18 cellular contexts compared by ENCODE assay signal in the genomic region with DNA sequence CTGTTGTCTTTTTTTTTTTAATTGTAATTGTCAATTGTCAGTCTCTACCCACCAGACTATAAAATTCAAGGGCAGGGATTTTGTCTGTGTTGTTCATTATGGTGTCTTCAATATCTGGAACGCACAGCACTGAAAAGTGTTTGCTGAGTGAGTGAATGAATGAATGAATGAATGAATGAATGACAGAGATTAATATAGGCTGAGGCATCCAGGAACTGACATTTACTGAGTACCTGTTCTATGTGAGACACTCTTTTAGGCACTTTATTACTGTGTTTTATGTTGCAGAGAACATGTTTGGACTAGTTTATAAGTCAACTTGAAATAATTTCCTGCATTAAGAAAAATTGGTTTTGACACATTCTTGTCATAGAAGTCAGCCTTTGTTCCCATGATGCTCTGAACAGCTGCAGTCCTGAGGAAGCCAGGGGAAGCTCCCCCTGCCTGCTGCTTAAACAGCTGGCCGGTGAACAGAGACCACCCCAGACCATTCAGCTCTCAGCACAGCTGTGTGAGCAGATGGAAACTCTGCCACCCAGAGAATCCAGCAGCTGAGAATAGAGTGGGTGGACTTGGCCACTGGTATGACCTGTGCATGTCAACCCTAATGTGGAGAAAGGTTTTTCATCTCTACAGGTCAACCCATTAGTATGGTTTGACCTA.
DNase-seq lines count a peak whose midpoint lies in the region; ATAC-seq and TF ChIP-seq lines count a peak whose summit lies in the region.
"Had no signal": no experiment of that assay in that cellular context is flagged by ENCODE, and none has a peak within 500 bp of the region (broad histone marks: within the 10 kb centered on the region; RNA-seq: fewer than 3 reads in every experiment).

No MANE protein-coding gene starts in this region.

- H4K20me1 ChIP-seq in smooth muscle cell (ENCODE audit: low read depth), result no peaks in the 10 kb centered on the region

- H3K36me3 ChIP-seq in left ventricle myocardium inferior, result no peaks in the 10 kb centered on the region
- H3K36me3 ChIP-seq in SJCRH30, result no peaks in the 10 kb centered on the region
- H3K36me3 ChIP-seq in smooth muscle cell (ENCODE audit: low read depth), result no peaks in the 10 kb centered on the region
- H3K36me3 ChIP-seq: thyroid gland had no signal

- ATAC-seq in Right ventricle myocardium inferior, result no peak
- peak; percentile 31 for ATAC-seq in esophagus mucosa
- no peak for ATAC-seq in HG03095 (IDR thresholded peaks at IDR 0.05; ENCODE audit: unreplicated experiment)
- ATAC-seq: naive thymus-derived CD8-positive, alpha-beta T cell had no signal

- H2AFZ ChIP-seq in smooth muscle cell (ENCODE audit: low read depth), result no peak overlapping the region
- H2AFZ ChIP-seq: PC-9 had no signal

- H3K27me3 ChIP-seq in left ventricle myocardium inferior (ENCODE audit: low read depth) (peaks cover 7% of the 10 kb centered on the region), SJCRH30 (no peaks in the 10 kb centered on the region), smooth muscle cell (ENCODE audit: low read depth) (no peaks in the 10 kb centered on the region)

- H3K4me2 ChIP-seq in smooth muscle cell, result peak overlapping the region; percentile 12
- H3K4me2 ChIP-seq: PC-9, SK-N-SH had no signal

- intact Hi-C loops in Right ventricle myocardium inferior (cut with DNase I) (no loop called here), left ventricle myocardium inferior (cut with micrococcal nuclease) (no loop called here)

- TF ChIP-seq CTCF in left ventricle myocardium inferior (IDR thresholded peaks at IDR 0.05; ENCODE audit: borderline replicate concordance) (no peak), smooth muscle cell (IDR thresholded peaks at IDR 0.05; ENCODE audit: borderline replicate concordance, insufficient read depth, poor library complexity, severe bottlenecking) (no peak)

- H3K4me3 ChIP-seq in left ventricle myocardium inferior, result no peak overlapping the region
- H3K4me3 ChIP-seq in SJCRH30, result no peak overlapping the region
- no peak overlapping the region for H3K4me3 ChIP-seq in smooth muscle cell
- H3K4me3 ChIP-seq: lung, PC-9, thyroid gland had no signal

- peaks cover 22% of the 10 kb centered on the region for H3K4me1 ChIP-seq in left ventricle myocardium inferior
- H3K4me1 ChIP-seq in SJCRH30, result peaks cover 65% of the 10 kb centered on the region
- peaks cover 8% of the 10 kb centered on the region for H3K4me1 ChIP-seq in smooth muscle cell (ENCODE audit: low read depth)

- no peak overlapping the region for H3K27ac ChIP-seq in left ventricle myocardium inferior (replicated peaks)
- H3K27ac ChIP-seq in SJCRH30, result peak overlapping the region; percentile 60
- H3K27ac ChIP-seq in smooth muscle cell (ENCODE audit: low read depth), result peak overlapping the region; percentile 50
- H3K27ac ChIP-seq: PC-9, thyroid gland had no signal

- peak; percentile 6 for DNase-seq in Right ventricle myocardium inferior (ENCODE audit: missing footprints)
- DNase-seq in left ventricle myocardium inferior, result no peak
- DNase-seq in SJCRH30, result peak; percentile 95 to 97
- no peak for DNase-seq in smooth muscle cell (lab: John Stamatoyannopoulos, UW; ENCODE audit: unreplicated experiment)
- no peak for DNase-seq in Kasumi-1 (lab: John Stamatoyannopoulos, UW)
- no peak for DNase-seq in anterior cingulate cortex (lab: John Stamatoyannopoulos, UW)
- DNase-seq: COR-L47; cortex of kidney; glutamatergic neuron; HCEC 1CT; Karpas-422; naive thymus-derived CD8-positive, alpha-beta T cell; PC-9; SK-N-SH; thyroid gland had no signal

- H3F3A ChIP-seq in smooth muscle cell (ENCODE audit: low read depth), result no peaks in the 10 kb centered on the region

- 73% methylated on average over 2 of the region's 2 CpGs for WGBS in smooth muscle cell (ENCODE audit: low lambda C conversion rate)

- H3K79me2 ChIP-seq in smooth muscle cell (ENCODE audit: low read depth), result no peaks in the 10 kb centered on the region

- no peak overlapping the region for H3K9ac ChIP-seq in smooth muscle cell (ENCODE audit: low read depth)
- H3K9ac ChIP-seq: SK-N-SH had no signal

- H3K9me3 ChIP-seq in left ventricle myocardium inferior (replicated peaks) (no peaks in the 10 kb centered on the region), SJCRH30 (replicated peaks) (no peaks in the 10 kb centered on the region), smooth muscle cell (replicated peaks; ENCODE audit: low read depth) (no peaks in the 10 kb centered on the region)
- H3K9me3 ChIP-seq: SK-N-SH, thyroid gland had no signal

Comparison
In these comparisons a context has a peak if more than half of its experiments do, and no peak if none do; other contexts are left out.
1. DNase-seq: peak in Right ventricle myocardium inferior (single experiment) and SJCRH30 (2 of 2); none in left ventricle myocardium inferior (single experiment), smooth muscle cell (single experiment), Kasumi-1 (0 of 2) and anterior cingulate cortex (0 of 58).